ENCODE assay signal across 8 cellular contexts in the genomic region with DNA sequence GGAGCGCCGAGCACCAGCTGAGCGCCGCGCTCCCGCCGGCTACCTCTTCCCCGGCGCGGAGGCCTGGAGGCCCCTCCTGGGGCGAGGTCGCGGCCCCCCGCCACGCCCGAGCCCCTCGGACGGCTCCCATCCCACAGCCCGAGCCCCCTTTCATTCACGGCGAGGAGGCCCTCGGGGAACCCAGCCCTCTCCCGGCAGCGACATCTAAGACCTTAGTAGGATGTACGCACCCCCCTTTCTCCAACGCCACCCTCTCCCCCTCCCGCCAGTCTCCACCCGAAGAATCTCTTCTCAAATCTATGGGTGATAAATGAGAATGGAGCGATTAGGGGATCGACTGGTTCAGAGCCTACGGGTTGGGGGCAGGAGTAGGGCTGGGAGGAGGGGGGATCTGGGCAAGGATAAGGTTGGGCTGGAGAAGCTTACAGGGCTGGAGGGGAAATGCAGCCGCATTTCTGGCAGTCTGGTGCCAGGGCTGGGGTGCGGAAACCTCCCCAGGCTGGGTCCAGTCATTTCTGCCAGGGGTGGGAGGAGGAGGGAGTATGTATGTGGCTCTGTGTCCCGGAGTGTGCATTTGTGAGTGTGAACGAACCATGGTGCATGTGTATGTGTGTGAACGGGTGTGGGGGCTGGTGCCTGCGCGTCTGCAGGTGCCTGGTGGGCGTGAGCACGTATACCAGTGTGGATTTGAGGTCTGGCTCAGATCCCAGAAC. TPM values are rescaled to one million over a fixed set of nuclear protein-coding genes. Genes with fewer than 3 reads are reported as not detected.
A peak's percentile ranks its signal among the peaks of the same experiment; 100 is the strongest.
DNase-seq lines count a peak whose midpoint lies in the region; ATAC-seq and TF ChIP-seq lines count a peak whose summit lies in the region.

No MANE protein-coding gene starts in this region.

- no peak overlapping the region for H3K27ac Mint-ChIP-seq in nephron progenitor cell

- H3K4me1 ChIP-seq in Panc1 (ENCODE audit: control insufficient read depth, insufficient read depth, low read length): no peaks in the 10 kb centered on the region

- H3K9me3 Mint-ChIP-seq in nephron progenitor cell: no peaks in the 10 kb centered on the region

- no peak for TF ChIP-seq CTCF in Panc1 (IDR thresholded peaks at IDR 0.05)
- no peak for TF ChIP-seq CTCF in nephron progenitor cell (IDR thresholded peaks at IDR 0.05)

- no peaks in the 10 kb centered on the region for H3K27me3 ChIP-seq in Panc1 (ENCODE audit: control insufficient read depth, insufficient read depth, low read length)

- in situ Hi-C loops in Panc1 (cut with HindIII; ENCODE audit: low pct_unique_long_range_greater_than_20kb, low sequenced_read_pairs): no loop called here

- ATAC-seq in activated CD4-positive, CD25-positive, alpha-beta regulatory T cell treated with anti-CD3 and anti-CD28 coated beads, Interleukin-2, amount 50 U/mL, for 24 hours: peak; percentile 16 to 38
- ATAC-seq in Panc1 (peak; percentile 52), HG03159 (IDR thresholded peaks at IDR 0.05; ENCODE audit: unreplicated experiment) (no peak), left lobe of liver (no peak), GM18517 (IDR thresholded peaks at IDR 0.05; ENCODE audit: unreplicated experiment) (no peak)

- CTCF ChIA-PET in Panc1 (lab: Charles Lee): no interaction called here

- POLR2A ChIA-PET in Panc1 (lab: Charles Lee): no interaction called here

- peak overlapping the region; percentile 87 for H3K4me3 Mint-ChIP-seq in nephron progenitor cell

- no peak overlapping the region for H3K27ac ChIP-seq in Panc1 (ENCODE audit: low read length)

- H3K27me3 Mint-ChIP-seq in nephron progenitor cell (ENCODE audit: low read depth, poor library complexity): peaks cover 53% of the 10 kb centered on the region

- intact Hi-C loops in Panc1 (cut with micrococcal nuclease; ENCODE audit: unreplicated experiment): no loop called here

- no peak for DNase-seq in activated CD4-positive, CD25-positive, alpha-beta regulatory T cell treated with anti-CD3 and anti-CD28 coated beads, Interleukin-2, amount 50 U/mL, for 72 hours
- DNase-seq in Panc1 (ENCODE audit: low read depth, low spot score): no peak
- DNase-seq in ecto neural progenitor cell (ENCODE audit: low spot score): peak; percentile 75
- DNase-seq in nephron progenitor cell: no peak
- DNase-seq in left lobe of liver (ENCODE audit: low spot score): no peak

- no peaks in the 10 kb centered on the region for H3K9me3 ChIP-seq in Panc1 (ENCODE audit: control insufficient read depth, insufficient read depth, low read depth, low read length)

- H3K4me3 ChIP-seq in Panc1 (ENCODE audit: low read depth in 2 of 2, low read length in 2 of 2): peak overlapping the region; percentile 40 to 45

- H3K36me3 ChIP-seq in Panc1 (ENCODE audit: control insufficient read depth, insufficient read depth, low read length): no peaks in the 10 kb centered on the region

- BruUV-seq in Panc1 (replicated peaks; lab: Mats Ljungman, UMichigan): no TSS peak

- peaks cover 17% of the 10 kb centered on the region for H3K4me1 Mint-ChIP-seq in nephron progenitor cell

- no peaks in the 10 kb centered on the region for H3K36me3 Mint-ChIP-seq in nephron progenitor cell (ENCODE audit: low read depth)

RNA-seq across cellular contexts. Expression of a gene that starts 10.3 kb away (rescaled TPM):
- total RNA-seq in Panc1 (2021; ENCODE audit: unreplicated experiment) (28.0 TPM), left lobe of liver (2.4 TPM)
- polyA plus RNA-seq in Panc1 (2012; ENCODE audit: insufficient read length): 24.0 TPM

Comparison
In these comparisons a context has a peak if more than half of its experiments do, and no peak if none do; other contexts are left out.
1. ATAC-seq: peak in activated CD4-positive, CD25-positive, alpha-beta regulatory T cell treated with anti-CD3 and anti-CD28 coated beads, Interleukin-2, amount 50 U/mL, for 24 hours (2 of 2) and Panc1 (single experiment); none in HG03159 (single experiment), left lobe of liver (single experiment) and GM18517 (single experiment).